ENCODE assay signal across 20 cellular contexts in genomic region chr10:36383349-36383748, GRCh38.
DNase-seq lines count a peak whose midpoint lies in the region; ATAC-seq, FAIRE-seq and TF ChIP-seq lines count a peak whose summit lies in the region.
"Had no signal": no experiment of that assay in that cellular context is flagged by ENCODE, and none has a peak within 500 bp of the region (broad histone marks: within the 10 kb centered on the region; RNA-seq: fewer than 3 reads in every experiment).

No MANE protein-coding gene starts in this region.

- H3K27me3 Mint-ChIP-seq in natural killer cell (ENCODE audit: low read depth in 2 of 2) = no peaks in the 10 kb centered on the region
- H3K27me3 Mint-ChIP-seq: B cell; CD4-positive, alpha-beta T cell had no signal

- TF ChIP-seq CTCF in natural killer cell (IDR thresholded peaks at IDR 0.05) = no peak
- no peak for TF ChIP-seq CTCF in right lobe of liver (IDR thresholded peaks at IDR 0.05)

- H3K9me3 ChIP-seq in right lobe of liver = no peaks in the 10 kb centered on the region

- H3K9me3 Mint-ChIP-seq in natural killer cell = peaks cover 7 to 12% of the 10 kb centered on the region in 2 donors

- 75% methylated on average over 3 of the region's 3 CpGs for WGBS in right lobe of liver (ENCODE audit: insufficient coverage, low coverage, low lambda C conversion rate, missing lambda C conversion rate)

- H3K4me1 Mint-ChIP-seq in natural killer cell = peaks cover 0 to 12% of the 10 kb centered on the region in 2 donors
- H3K4me1 Mint-ChIP-seq: B cell had no signal

- no peak for DNase-seq in H54 (ENCODE audit: insufficient read length, low spot score)
- DNase-seq in RPMI7951 (ENCODE audit: low read depth) = peak; percentile 48
- DNase-seq in natural killer cell = no peak
- DNase-seq in SKM-1 treated with dmso at 0.1 percent for 144 hours (lab: John Stamatoyannopoulos, UW; ENCODE audit: unreplicated experiment) = no peak
- no peak for DNase-seq in right lobe of liver
- DNase-seq in NCI-H446 treated with DMSO at 0.1 percent for 48 hours (lab: John Stamatoyannopoulos, UW) = no peak
- DNase-seq: C1 segment of cervical spinal cord; Calu3; CD4-positive, alpha-beta T cell; DMS 273 treated with DMSO at 0.1 percent for 48 hours; DMS79; EL; GDM1; HCEC 1CT; HFFc6 had no signal

- peak in 2 of 3 donors; percentile 54 to 65 for ATAC-seq in natural killer cell
- ATAC-seq in HG03135 (IDR thresholded peaks at IDR 0.05; ENCODE audit: unreplicated experiment) = no peak
- ATAC-seq in right lobe of liver = no peak

- intact Hi-C loops in natural killer cell (cut with micrococcal nuclease) = no loop called here
- intact Hi-C loops in right lobe of liver (cut with DNase I) = no loop called here

- no peaks in the 10 kb centered on the region for H3K4me1 ChIP-seq in right lobe of liver

- H3K27me3 ChIP-seq in right lobe of liver = no peaks in the 10 kb centered on the region

- peak overlapping the region in 1 of 2 donors; percentile 56 for H3K27ac Mint-ChIP-seq in natural killer cell
- H3K27ac Mint-ChIP-seq: B cell; CD4-positive, alpha-beta T cell; HFFc6 had no signal

- no peak overlapping the region for H3K27ac ChIP-seq in right lobe of liver
- H3K27ac ChIP-seq: HL-60 had no signal

- no peaks in the 10 kb centered on the region for H3K36me3 Mint-ChIP-seq in natural killer cell

- H3K36me3 ChIP-seq in right lobe of liver = no peaks in the 10 kb centered on the region

- H3K4me3 ChIP-seq in right lobe of liver = no peak overlapping the region

- TF ChIP-seq POLR2A in H54 (IDR thresholded peaks at IDR 0.05; ENCODE audit: low read depth, low read length) (no peak), right lobe of liver (IDR thresholded peaks at IDR 0.05) (no peak)

- peak overlapping the region; percentile 39 for H3K4me3 Mint-ChIP-seq in natural killer cell
- H3K4me3 Mint-ChIP-seq: B cell; CD4-positive, alpha-beta T cell; HFFc6 had no signal

- peak; percentile 20 for FAIRE-seq in H54 (lab: Jason Lieb, UNC)
- FAIRE-seq: A204.1, H1 had no signal

Comparison
In these comparisons a context has a peak if more than half of its experiments do, and no peak if none do; other contexts are left out.
1. ATAC-seq: peak in natural killer cell (2 of 3); none in HG03135 (single experiment) and right lobe of liver (0 of 4).